In genomic region chr19:17871032-17871877, GRCh38 we compare ENCODE assay signal across 1 cellular context.
TF ChIP-seq lines count a peak whose summit lies in the region.

No MANE protein-coding gene starts in this region.

TF ChIP-seq in H1, 55 proteins besides CTCF, POLR2A, EP300 and RAD21:
- TF ChIP-seq EGR1 (IDR thresholded peaks at IDR 0.05; ENCODE audit: borderline replicate concordance, low read depth, low read length) (no peak), EZH2 (IDR thresholded peaks at IDR 0.05; ENCODE audit: low read depth, low read length, severe bottlenecking) (no peak), CHD7 (IDR thresholded peaks at IDR 0.05; ENCODE audit: insufficient replicate concordance, low read length) (no peak), GABPA (IDR thresholded peaks at IDR 0.05; ENCODE audit: borderline replicate concordance, insufficient read depth, low read length) (no peak), SP2 (IDR thresholded peaks at IDR 0.05; ENCODE audit: low read length) (no peak), USF2 (IDR thresholded peaks at IDR 0.05; ENCODE audit: low read length) (no peak), ASH2L (IDR thresholded peaks at IDR 0.05; ENCODE audit: low read length) (no peak), BCL11A (IDR thresholded peaks at IDR 0.05; ENCODE audit: low read depth in 2 of 2, low read length in 2 of 2) (no peak), CTBP2 (IDR thresholded peaks at IDR 0.05; ENCODE audit: borderline replicate concordance, insufficient read depth, insufficient read length, low read length) (no peak), GTF2F1 (IDR thresholded peaks at IDR 0.05; ENCODE audit: borderline replicate concordance, low read depth, low read length) (no peak), PHF8 (conservative IDR thresholded peaks at IDR 0.05; ENCODE audit: low read depth, low read length) (no peak), HDAC2 (IDR thresholded peaks at IDR 0.05; ENCODE audit: borderline replicate concordance in 1 of 2, low read depth in 2 of 2, low read length in 2 of 2) (no peak), TAF1 (IDR thresholded peaks at IDR 0.05; ENCODE audit: low read depth, low read length) (no peak), RNF2 (IDR thresholded peaks at IDR 0.05; ENCODE audit: borderline replicate concordance, low read depth, low read length, missing control alignments, poor library complexity, severe bottlenecking) (no peak), RFX5 (IDR thresholded peaks at IDR 0.05; ENCODE audit: borderline replicate concordance, low read depth, low read length) (no peak), CEBPB (IDR thresholded peaks at IDR 0.05; ENCODE audit: low read depth, low read length) (no peak), SAP30 (IDR thresholded peaks at IDR 0.05; ENCODE audit: insufficient read depth, insufficient replicate concordance, low read length) (no peak), RBBP5 (IDR thresholded peaks at IDR 0.05; ENCODE audit: borderline replicate concordance, low read depth, low read length) (no peak)
